In genomic region chr13:48118025-48118424, GRCh38 we compare ENCODE assay signal across 28 cellular contexts.
"Had no signal": no experiment of that assay in that cellular context is flagged by ENCODE, and none has a peak within 500 bp of the region (broad histone marks: within the 10 kb centered on the region; RNA-seq: fewer than 3 reads in every experiment).

No MANE protein-coding gene starts in this region.

- H3K4me1 Mint-ChIP-seq: naive thymus-derived CD8-positive, alpha-beta T cell; neural progenitor cell; stimulated activated effector memory CD8-positive, alpha-beta T cell treated with anti-CD3 and anti-CD28 coated beads, Interleukin-12 subunit alpha, Interleukin-12 subunit beta, amount 100 ng/mL, for 72 hours; stimulated activated naive B cell treated with anti-CD40 and anti-IgM and Interleukin-4, amounts not matched to agents 10 μg/mL and 1 μg/mL and 100 μg/mL, for 72 hours had no signal

- H3K9me3 ChIP-seq: ovary, psoas muscle, right lobe of liver, sigmoid colon, stomach, thoracic aorta, thyroid gland, tibial nerve, upper lobe of left lung, uterus had no signal

- H3K4me1 ChIP-seq: neural progenitor cell, parathyroid adenoma, psoas muscle, right lobe of liver, uterus had no signal

- ATAC-seq: naive thymus-derived CD8-positive, alpha-beta T cell; natural killer cell treated with Interleukin-12 subunit alpha and Interleukin-12 subunit beta and Interleukin-15 and Interleukin-18, amount 100 ng/mL, for 72 hours; psoas muscle; right cardiac atrium; stimulated activated effector memory CD8-positive, alpha-beta T cell treated with anti-CD3 and anti-CD28 coated beads, Interleukin-12 subunit alpha, Interleukin-12 subunit beta, amount 100 ng/mL, for 72 hours; stimulated activated naive B cell treated with anti-CD40 and anti-IgM and Interleukin-4, amounts not matched to agents 10 μg/mL and 1 μg/mL and 100 μg/mL, for 72 hours had no signal

- H3K27me3 Mint-ChIP-seq: progenitor cell of endocrine pancreas had no signal

- H3K4me3 Mint-ChIP-seq: naive thymus-derived CD8-positive, alpha-beta T cell; natural killer cell treated with Interleukin-12 subunit alpha and Interleukin-12 subunit beta and Interleukin-15 and Interleukin-18, amount 100 ng/mL, for 72 hours; neural progenitor cell; stimulated activated effector memory CD8-positive, alpha-beta T cell treated with anti-CD3 and anti-CD28 coated beads, Interleukin-12 subunit alpha, Interleukin-12 subunit beta, amount 100 ng/mL, for 72 hours; stimulated activated naive B cell treated with anti-CD40 and anti-IgM and Interleukin-4, amounts not matched to agents 10 μg/mL and 1 μg/mL and 100 μg/mL, for 72 hours; stimulated activated naive CD8-positive, alpha-beta T cell treated with anti-CD3 and anti-CD28 coated beads, Interleukin-15, Interleukin-2, amounts not matched to agents 100 ng/mL and 50 ng/mL, for 24 hours had no signal

- H3K27ac ChIP-seq: neural progenitor cell, ovary, parathyroid adenoma, psoas muscle, right lobe of liver, sigmoid colon, stomach, thoracic aorta, thyroid gland, tibial nerve, upper lobe of left lung, uterus had no signal

- H3K36me3 Mint-ChIP-seq: natural killer cell treated with Interleukin-12 subunit alpha and Interleukin-12 subunit beta and Interleukin-15 and Interleukin-18, amount 100 ng/mL, for 72 hours; neural progenitor cell; stimulated activated effector memory CD8-positive, alpha-beta T cell treated with anti-CD3 and anti-CD28 coated beads, Interleukin-12 subunit alpha, Interleukin-12 subunit beta, amount 100 ng/mL, for 72 hours; stimulated activated naive B cell treated with anti-CD40 and anti-IgM and Interleukin-4, amounts not matched to agents 10 μg/mL and 1 μg/mL and 100 μg/mL, for 72 hours had no signal

- H3K27me3 ChIP-seq: neural progenitor cell, ovary, right lobe of liver, sigmoid colon, stomach, thyroid gland, tibial nerve, upper lobe of left lung, uterus had no signal

- H2AFZ ChIP-seq: neural progenitor cell, parathyroid adenoma had no signal

- H3K36me3 ChIP-seq: neural progenitor cell, ovary, right lobe of liver, sigmoid colon, stomach, thoracic aorta, thyroid gland, tibial nerve, upper lobe of left lung, uterus had no signal

- H3K79me2 ChIP-seq: parathyroid adenoma had no signal

- H3K4me3 ChIP-seq: neural progenitor cell, ovary, psoas muscle, right lobe of liver, sigmoid colon, stomach, thoracic aorta, thyroid gland, tibial nerve, upper lobe of left lung, uterus had no signal

- H3K9me3 Mint-ChIP-seq: naive thymus-derived CD8-positive, alpha-beta T cell; neural progenitor cell; stimulated activated effector memory CD8-positive, alpha-beta T cell treated with anti-CD3 and anti-CD28 coated beads, Interleukin-12 subunit alpha, Interleukin-12 subunit beta, amount 100 ng/mL, for 72 hours; stimulated activated naive B cell treated with anti-CD40 and anti-IgM and Interleukin-4, amounts not matched to agents 10 μg/mL and 1 μg/mL and 100 μg/mL, for 72 hours; stimulated activated naive CD8-positive, alpha-beta T cell treated with anti-CD3 and anti-CD28 coated beads, Interleukin-15, Interleukin-2, amounts not matched to agents 100 ng/mL and 50 ng/mL, for 24 hours had no signal

- H3K27ac Mint-ChIP-seq: naive thymus-derived CD8-positive, alpha-beta T cell; natural killer cell treated with Interleukin-12 subunit alpha and Interleukin-12 subunit beta and Interleukin-15 and Interleukin-18, amount 100 ng/mL, for 72 hours; neural progenitor cell; progenitor cell of endocrine pancreas; stimulated activated effector memory CD8-positive, alpha-beta T cell treated with anti-CD3 and anti-CD28 coated beads, Interleukin-12 subunit alpha, Interleukin-12 subunit beta, amount 100 ng/mL, for 72 hours; stimulated activated naive B cell treated with anti-CD40 and anti-IgM and Interleukin-4, amounts not matched to agents 10 μg/mL and 1 μg/mL and 100 μg/mL, for 72 hours; stimulated activated naive CD8-positive, alpha-beta T cell treated with anti-CD3 and anti-CD28 coated beads, Interleukin-15, Interleukin-2, amounts not matched to agents 100 ng/mL and 50 ng/mL, for 24 hours had no signal

- H3K4me2 ChIP-seq: neural progenitor cell had no signal

- DNase-seq: naive thymus-derived CD8-positive, alpha-beta T cell; occipital lobe; ovary; posterior cingulate gyrus; psoas muscle; right cardiac atrium; right lobe of liver; sigmoid colon; small intestine; stimulated activated CD4-positive, alpha-beta T cell treated with anti-CD3 and anti-CD28 coated beads, Interleukin-15, amount 100 ng/mL, for 24 hours; stimulated activated CD4-positive, alpha-beta T cell treated with anti-CD3 and anti-CD28 coated beads, Interleukin-2, amount 100 ng/mL, for 24 hours; stimulated activated CD4-positive, alpha-beta T cell treated with anti-CD3 and anti-CD28 coated beads, Interleukin-2, amount 100 ng/mL, for 48 hours; stimulated activated CD4-positive, alpha-beta T cell treated with anti-CD3 and anti-CD28 coated beads, Interleukin-4, amount 100 ng/mL, for 24 hours; stimulated activated naive B cell treated with anti-CD40 and anti-IgM and Interleukin-4, amounts not matched to agents 10 μg/mL and 1 μg/mL and 100 μg/mL, for 72 hours; stimulated activated naive CD4-positive, alpha-beta T cell treated with Interleukin-2 at 50 U/mL for 16 hours; stomach; thyroid gland; trophoblast cell; uterus had no signal
